In genomic region chr7:157474685-157475084, GRCh38 we compare ENCODE assay signal across 8 cellular contexts.
DNase-seq lines count a peak whose midpoint lies in the region; ATAC-seq, FAIRE-seq and TF ChIP-seq lines count a peak whose summit lies in the region.

No MANE protein-coding gene starts in this region.

- peaks cover 0 to 3% (median 0%) of the 10 kb centered on the region in 4 donors for H3K9me3 ChIP-seq in right lobe of liver

- H3K4me1 ChIP-seq in right lobe of liver, result no peaks in the 10 kb centered on the region

- no peaks in the 10 kb centered on the region for H3K27me3 ChIP-seq in H7 (ENCODE audit: control insufficient read depth, insufficient read depth, low read length)
- no peaks in the 10 kb centered on the region for H3K27me3 ChIP-seq in right lobe of liver

- TF ChIP-seq CTCF in right lobe of liver (IDR thresholded peaks at IDR 0.05), result peak; percentile 14 to 22 (median 20)

- no peak for TF ChIP-seq POLR2A in right lobe of liver (IDR thresholded peaks at IDR 0.05)

- no peak overlapping the region for H3K27ac ChIP-seq in right lobe of liver

- no peak for FAIRE-seq in urothelium cell line (lab: Jason Lieb, UNC)

- ATAC-seq in SK-N-SH treated with all-trans-retinoic acid at 6 μM for 48 hours (peak; percentile 46; the same call in 1 of the 3 replicates), right lobe of liver (no peak), HG03159 (IDR thresholded peaks at IDR 0.05; ENCODE audit: unreplicated experiment) (no peak), GM18858 (IDR thresholded peaks at IDR 0.05; ENCODE audit: unreplicated experiment) (no peak)

- no peak overlapping the region for H3K4me3 ChIP-seq in H7 (ENCODE audit: insufficient read depth, low read depth, low read length)
- no peak overlapping the region for H3K4me3 ChIP-seq in right lobe of liver

- intact Hi-C loops in right lobe of liver (cut with DNase I), result no loop called here

- peak; percentile 45 for DNase-seq in COLO668 (lab: John Stamatoyannopoulos, UW; ENCODE audit: unreplicated experiment)
- peak; percentile 90 for DNase-seq in H7
- peak in 2 of 3 donors; percentile 41 to 42 for DNase-seq in right lobe of liver
- no peak for DNase-seq in urothelium cell line (ENCODE audit: low spot score)
- no peak for DNase-seq in activated gamma-delta T cell (lab: John Stamatoyannopoulos, UW)

- H3K36me3 ChIP-seq in H7 (replicated peaks; ENCODE audit: control insufficient read depth, insufficient read depth, low read length) (no peaks in the 10 kb centered on the region), right lobe of liver (no peaks in the 10 kb centered on the region)

- WGBS in right lobe of liver (ENCODE audit: insufficient coverage, low coverage, low lambda C conversion rate, missing lambda C conversion rate), result 22% methylated on average over 8 of the region's 12 CpGs

TF ChIP-seq in SK-N-SH treated with all-trans-retinoic acid at 6 μM for 48 hours, 23 proteins besides CTCF, POLR2A, EP300 and RAD21:
- TF ChIP-seq TOX (CRISPR knock-in tag; IDR thresholded peaks at IDR 0.05; ENCODE audit: borderline replicate concordance), result no peak

Comparison
In these comparisons a context has a peak if more than half of its experiments do, and no peak if none do; other contexts are left out.
1. DNase-seq: peak in COLO668 (single experiment), H7 (single experiment) and right lobe of liver (2 of 3); none in urothelium cell line (single experiment) and activated gamma-delta T cell (single experiment).